ENCODE assay signal across 11 cellular contexts in the genomic region with DNA sequence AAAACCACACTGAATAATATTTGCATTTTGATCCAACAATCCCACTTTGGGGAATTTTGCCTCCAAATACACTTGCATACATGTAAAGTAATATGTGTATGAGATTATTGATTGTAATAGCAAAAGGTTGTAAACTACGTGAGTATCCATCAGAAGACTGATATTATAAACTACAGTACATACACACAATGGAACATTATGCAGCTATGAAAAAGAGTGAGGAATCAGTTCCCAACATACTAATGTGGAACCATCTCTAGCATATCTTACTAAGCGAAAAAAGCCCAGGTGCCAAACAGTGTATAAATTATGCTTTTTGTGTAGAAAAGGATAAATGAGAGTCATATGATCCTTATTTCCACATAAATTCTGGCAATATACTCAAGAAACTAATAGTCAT. TPM values are rescaled to one million over a fixed set of nuclear protein-coding genes. Genes with fewer than 3 reads are reported as not detected.
DNase-seq lines count a peak whose midpoint lies in the region; ATAC-seq and TF ChIP-seq lines count a peak whose summit lies in the region.
"Had no signal": no experiment of that assay in that cellular context is flagged by ENCODE, and none has a peak within 500 bp of the region (broad histone marks: within the 10 kb centered on the region; RNA-seq: fewer than 3 reads in every experiment).

No MANE protein-coding gene starts in this region.

- no peak for DNase-seq in activated CD4-positive, alpha-beta T cell treated with anti-CD3 and anti-CD28 coated beads for 36 hours
- no peak for DNase-seq in activated CD4-positive, alpha-beta T cell treated with anti-CD3 and anti-CD28 coated beads, Interleukin-2, amount 50 U/mL, for 1 hour
- DNase-seq in activated CD8-positive, alpha-beta T cell treated with anti-CD3 and anti-CD28 coated beads for 36 hours: no peak
- no peak for DNase-seq in esophagus muscularis mucosa (ENCODE audit: extremely low spot score)
- DNase-seq in psoas muscle: no peak
- DNase-seq in globus pallidus (ENCODE audit: low spot score): no peak
- DNase-seq in anterior cingulate cortex (lab: John Stamatoyannopoulos, UW): no peak
- no peak for DNase-seq in foreskin keratinocyte
- DNase-seq: colonic mucosa, DMS79 treated with DMSO at 0.1 percent for 48 hours, midbrain had no signal

- ATAC-seq in activated CD4-positive, alpha-beta T cell treated with anti-CD3 and anti-CD28 coated beads for 36 hours: no peak
- no peak for ATAC-seq in activated CD8-positive, alpha-beta T cell treated with anti-CD3 and anti-CD28 coated beads for 36 hours
- ATAC-seq in psoas muscle (no peak), foreskin keratinocyte (no peak)

- H3K27ac Mint-ChIP-seq in activated CD4-positive, alpha-beta T cell treated with anti-CD3 and anti-CD28 coated beads for 36 hours: no peak overlapping the region
- H3K27ac Mint-ChIP-seq in activated CD8-positive, alpha-beta T cell treated with anti-CD3 and anti-CD28 coated beads for 36 hours: no peak overlapping the region

- intact Hi-C loops in activated CD4-positive, alpha-beta T cell treated with anti-CD3 and anti-CD28 coated beads for 36 hours (cut with DNase I, micrococcal nuclease): loop anchor here (1.0 to 2.0 kb wide), 6 partner anchors 31 to 548 kb away; partner anchors contain the start of genes PEX13 (in 2 of the 2), PAPOLG (in 1 of the 2) and XPO1 (in 1 of the 2)
- intact Hi-C loops in activated CD8-positive, alpha-beta T cell treated with anti-CD3 and anti-CD28 coated beads for 36 hours (cut with micrococcal nuclease): no loop called here
- intact Hi-C loops in esophagus muscularis mucosa (cut with DNase I) (no loop called here), psoas muscle (cut with DNase I) (no loop called here)

- TF ChIP-seq EP300 in esophagus muscularis mucosa (IDR thresholded peaks at IDR 0.05): no peak

- no peak for TF ChIP-seq POLR2A in esophagus muscularis mucosa (IDR thresholded peaks at IDR 0.05; ENCODE audit: low read depth)

- H3K36me3 ChIP-seq in esophagus muscularis mucosa: peaks cover 0 to 28% (median 18%) of the 10 kb centered on the region in 4 donors
- H3K36me3 ChIP-seq in psoas muscle (ENCODE audit: insufficient read depth in 1 of 2, low read depth in 1 of 2): peaks cover 4 to 27% of the 10 kb centered on the region in 2 donors
- H3K36me3 ChIP-seq: colonic mucosa had no signal

- H3K27ac ChIP-seq in esophagus muscularis mucosa (replicated peaks in 1 of 4) (peak overlapping the region in 3 of 4 donors; percentile 75 to 86 (median 80)), psoas muscle (peak overlapping the region; percentile 86), foreskin keratinocyte (no peak overlapping the region)
- H3K27ac ChIP-seq: colonic mucosa had no signal

- H3K4me1 Mint-ChIP-seq in activated CD4-positive, alpha-beta T cell treated with anti-CD3 and anti-CD28 coated beads for 36 hours: peaks cover 4% of the 10 kb centered on the region
- peaks cover 11% of the 10 kb centered on the region for H3K4me1 Mint-ChIP-seq in activated CD8-positive, alpha-beta T cell treated with anti-CD3 and anti-CD28 coated beads for 36 hours (ENCODE audit: low read depth)

- peak overlapping the region; percentile 98 for H3K4me3 Mint-ChIP-seq in activated CD4-positive, alpha-beta T cell treated with anti-CD3 and anti-CD28 coated beads for 36 hours
- peak overlapping the region; percentile 92 for H3K4me3 Mint-ChIP-seq in activated CD8-positive, alpha-beta T cell treated with anti-CD3 and anti-CD28 coated beads for 36 hours

- TF ChIP-seq CTCF in activated CD8-positive, alpha-beta T cell treated with anti-CD3 and anti-CD28 coated beads for 36 hours (IDR thresholded peaks at IDR 0.05): no peak
- TF ChIP-seq CTCF in esophagus muscularis mucosa (IDR thresholded peaks at IDR 0.05): no peak
- TF ChIP-seq CTCF in psoas muscle (IDR thresholded peaks at IDR 0.05): no peak
- no peak for TF ChIP-seq CTCF in foreskin keratinocyte (conservative IDR thresholded peaks at IDR 0.05)

- H3K4me3 ChIP-seq in esophagus muscularis mucosa (peak overlapping the region in 2 of 4 donors; percentile 49 to 59), psoas muscle (peak overlapping the region; percentile 75)

- CTCF ChIA-PET in activated CD4-positive, alpha-beta T cell treated with anti-CD3 and anti-CD28 coated beads for 36 hours (lab: Charles Lee): interaction anchor here (0.7 to 1.8 kb wide), 4 partner anchors 10 to 392 kb away, joined by 3 to 8 read pairs (median 3); no protein-coding TSS in a partner anchor
- CTCF ChIA-PET in activated CD8-positive, alpha-beta T cell treated with anti-CD3 and anti-CD28 coated beads for 36 hours (lab: Charles Lee): interaction anchor here (1.5 kb wide), 1 partner anchor 11 kb away, joined by 3 read pairs; no protein-coding TSS in a partner anchor

- no peaks in the 10 kb centered on the region for H3K27me3 Mint-ChIP-seq in activated CD4-positive, alpha-beta T cell treated with anti-CD3 and anti-CD28 coated beads for 36 hours
- no peaks in the 10 kb centered on the region for H3K27me3 Mint-ChIP-seq in activated CD8-positive, alpha-beta T cell treated with anti-CD3 and anti-CD28 coated beads for 36 hours

- POLR2A ChIA-PET in activated CD4-positive, alpha-beta T cell treated with anti-CD3 and anti-CD28 coated beads for 36 hours (lab: Charles Lee): interaction anchor here (1.7 kb wide), 1 partner anchor 31 kb away, joined by 9 read pairs; no protein-coding TSS in a partner anchor
- POLR2A ChIA-PET in activated CD8-positive, alpha-beta T cell treated with anti-CD3 and anti-CD28 coated beads for 36 hours (lab: Charles Lee): interaction anchor here (0.6 to 1.9 kb wide), 3 partner anchors 12 to 31 kb away, joined by 3 to 8 read pairs (median 3); partner anchors contain the start of gene C2orf74

- H3K36me3 Mint-ChIP-seq in activated CD4-positive, alpha-beta T cell treated with anti-CD3 and anti-CD28 coated beads for 36 hours (ENCODE audit: low read depth): peaks cover 12% of the 10 kb centered on the region
- peaks cover 27% of the 10 kb centered on the region for H3K36me3 Mint-ChIP-seq in activated CD8-positive, alpha-beta T cell treated with anti-CD3 and anti-CD28 coated beads for 36 hours (ENCODE audit: low read depth)

- H3K4me1 ChIP-seq in esophagus muscularis mucosa (peaks cover 8 to 16% (median 13%) of the 10 kb centered on the region in 4 donors), psoas muscle (peaks cover 7% of the 10 kb centered on the region), foreskin keratinocyte (no peaks in the 10 kb centered on the region)
- H3K4me1 ChIP-seq: colonic mucosa had no signal

- H3K27me3 ChIP-seq in esophagus muscularis mucosa (no peaks in the 10 kb centered on the region), psoas muscle (ENCODE audit: insufficient read depth in 3 of 3, low read length in 2 of 3) (no peaks in the 10 kb centered on the region), foreskin keratinocyte (no peaks in the 10 kb centered on the region)
- H3K27me3 ChIP-seq: colonic mucosa had no signal

- WGBS in esophagus muscularis mucosa: 98% methylated on average over 2 of the region's 2 CpGs
- WGBS in psoas muscle, 3 donors: 97 to 98% (median 98%) methylated on average over 2 of the region's 2 CpGs

- no peaks in the 10 kb centered on the region for H3K9me3 ChIP-seq in esophagus muscularis mucosa
- H3K9me3 ChIP-seq in psoas muscle: no peaks in the 10 kb centered on the region
- H3K9me3 ChIP-seq: colonic mucosa had no signal

- no peaks in the 10 kb centered on the region for H3K9me3 Mint-ChIP-seq in activated CD4-positive, alpha-beta T cell treated with anti-CD3 and anti-CD28 coated beads for 36 hours (ENCODE audit: low read depth)
- no peaks in the 10 kb centered on the region for H3K9me3 Mint-ChIP-seq in activated CD8-positive, alpha-beta T cell treated with anti-CD3 and anti-CD28 coated beads for 36 hours

RNA-seq across cellular contexts. Expression of gene C2orf74, which starts 16.0 kb away (rescaled TPM):
- 10 to 100 TPM; 10.0 to 14.2 TPM for total RNA-seq in activated CD4-positive, alpha-beta T cell treated with anti-CD3 and anti-CD28 coated beads for 36 hours
- total RNA-seq in activated CD8-positive, alpha-beta T cell treated with anti-CD3 and anti-CD28 coated beads for 36 hours: 10 to 100 TPM; 13.3 to 14.0 TPM
- total RNA-seq in esophagus muscularis mucosa (10 to 100 TPM; 18.7 to 43.2 (median 33.2) TPM), psoas muscle (10 to 100 TPM in 3 of 4 donors, 1 to 10 TPM in 1; 7.1 to 16.6 (median 13.4) TPM), foreskin keratinocyte (21.5 and 22.6 TPM in 2 replicates)
- polyA plus RNA-seq in psoas muscle (10 to 100 TPM; 11.0 to 13.8 (median 13.4) TPM), foreskin keratinocyte (25.6 and 26.8 TPM in 2 replicates)

Comparison
In these comparisons a context has a peak if more than half of its experiments do, and no peak if none do; other contexts are left out.
1. intact Hi-C loops: an anchor here in activated CD4-positive, alpha-beta T cell treated with anti-CD3 and anti-CD28 coated beads for 36 hours (1.0 to 2.0 kb wide); none called in activated CD8-positive, alpha-beta T cell treated with anti-CD3 and anti-CD28 coated beads for 36 hours, esophagus muscularis mucosa and psoas muscle.